Comparison of ENCODE assay signal across 34 cellular contexts in genomic region chr6:20251525-20251924, GRCh38.
"Had no signal": no experiment of that assay in that cellular context is flagged by ENCODE, and none has a peak within 500 bp of the region (broad histone marks: within the 10 kb centered on the region; RNA-seq: fewer than 3 reads in every experiment).

No MANE protein-coding gene starts in this region.

- ATAC-seq: activated CD8-positive, alpha-beta T cell treated with anti-CD3 and anti-CD28 coated beads for 36 hours; activated naive CD4-positive, alpha-beta T cell treated with anti-CD3 and anti-CD28 coated beads, Interleukin-2, amount 50 U/mL, for 72 hours; activated T-cell treated with anti-CD3 and anti-CD28 coated beads, Interleukin-2, amount 50 U/mL, for 4 hours; activated T-cell treated with anti-CD3 and anti-CD28 coated beads, Interleukin-2, amount 50 U/mL, for 72 hours; activated T-helper 17 cell treated with anti-CD3 and anti-CD28 coated beads, Interleukin-2, amount 50 U/mL, for 72 hours; body of pancreas had no signal

- DNase-seq: activated B cell treated with CpG ODN at 0.5 μM for 24 hours; activated CD4-positive, alpha-beta memory T cell treated with anti-CD3 and anti-CD28 coated beads for 36 hours; activated CD4-positive, alpha-beta T cell treated with anti-CD3 and anti-CD28 coated beads for 4 hours; activated CD4-positive, alpha-beta T cell treated with anti-CD3 and anti-CD28 coated beads, Interleukin-2, amount 10 ng/mL, durations not matched to agents 24 days and 14 days; activated CD4-positive, alpha-beta T cell treated with anti-CD3 and anti-CD28 coated beads, Interleukin-2, amount 50 U/mL, for 1 hour; activated CD4-positive, alpha-beta T cell treated with anti-CD3 and anti-CD28 coated beads, Interleukin-2, amount 50 U/mL, for 4 hours; activated CD4-positive, CD25-positive, alpha-beta regulatory T cell treated with anti-CD3 and anti-CD28 coated beads, Interleukin-2, amount 50 U/mL, for 72 hours; activated CD8-positive, alpha-beta memory T cell treated with anti-CD3 and anti-CD28 coated beads, Interleukin-2, amount 50 U/mL, for 4 hours; activated CD8-positive, alpha-beta T cell treated with anti-CD3 and anti-CD28 coated beads for 36 hours; activated effector memory CD4-positive, alpha-beta T cell treated with anti-CD3 and anti-CD28 coated beads, Interleukin-2, amount 50 U/mL, for 16 hours; activated gamma-delta T cell treated with Interleukin-2 at 50 U/mL for 16 hours; activated naive CD4-positive, alpha-beta T cell; activated naive CD4-positive, alpha-beta T cell treated with anti-CD3 and anti-CD28 coated beads for 36 hours; activated naive CD4-positive, alpha-beta T cell treated with anti-CD3 and anti-CD28 coated beads, Interleukin-2, amount 50 U/mL, for 16 hours; activated naive CD8-positive, alpha-beta T cell treated with anti-CD3 and anti-CD28 coated beads for 36 hours; activated T-cell treated with anti-CD3 and anti-CD28 coated beads for 4 hours; activated T-cell treated with anti-CD3 and anti-CD28 coated beads, Interleukin-2, amount 50 U/mL, for 1 hour; activated T-cell treated with anti-CD3 and anti-CD28 coated beads, Interleukin-2, amount 50 U/mL, for 4 hours; activated T-cell treated with anti-CD3 and anti-CD28 coated beads, Interleukin-2, amount 50 U/mL, for 72 hours; adrenal gland; amniotic stem cell; aorta; body of pancreas; brain microvascular endothelial cell; caudate nucleus; cerebellar nuclear complex; T-helper 1 cell; T-helper 2 cell; T-helper 9 cell had no signal

- H3K36me3 ChIP-seq: adrenal gland, brain microvascular endothelial cell, cardiac muscle cell had no signal

- FAIRE-seq: astrocyte, bronchial epithelial cell had no signal

- H3K4me3 ChIP-seq: adrenal gland, body of pancreas, cardiac muscle cell had no signal

- H3K9me3 ChIP-seq: adrenal gland, body of pancreas had no signal

- H3K27ac ChIP-seq: adrenal gland, body of pancreas, brain microvascular endothelial cell, cardiac muscle cell had no signal

- H3K4me1 ChIP-seq: adrenal gland, body of pancreas had no signal

- H3K27me3 ChIP-seq: adrenal gland, body of pancreas, brain microvascular endothelial cell, cardiac muscle cell had no signal
